Comparison of ENCODE assay signal across 8 cellular contexts in genomic region chr2:197777823-197778407, GRCh38.
DNase-seq lines count a peak whose midpoint lies in the region; ATAC-seq and TF ChIP-seq lines count a peak whose summit lies in the region.

No MANE protein-coding gene starts in this region.

- POLR2A ChIA-PET in AG04449 (lab: Yijun Ruan, JAX) = no interaction called here

- no peak for DNase-seq in AG04449 (ENCODE audit: low read depth, low spot score)
- DNase-seq in EL = peak; percentile 33
- peak; percentile 44 for DNase-seq in NCI-H2171 treated with DMSO at 0.1 percent for 48 hours (lab: John Stamatoyannopoulos, UW)
- DNase-seq in central memory CD4-positive, alpha-beta T cell = peak; percentile 17
- DNase-seq in midbrain (lab: John Stamatoyannopoulos, UW) = peak; percentile 39
- DNase-seq in NCI-H187 treated with DMSO at 0.1 percent for 48 hours (lab: John Stamatoyannopoulos, UW) = no peak

- ATAC-seq in GM21528 (IDR thresholded peaks at IDR 0.05; ENCODE audit: low FRiP score, unreplicated experiment) = no peak
- ATAC-seq in HG02798 (IDR thresholded peaks at IDR 0.05; ENCODE audit: poor library complexity, unreplicated experiment) = no peak

- CTCF ChIA-PET in AG04449 (lab: Yijun Ruan, JAX) = interaction anchor here (0.8 to 3.1 kb wide), 4 partner anchors 65 to 673 kb away, joined by 3 to 33 read pairs (median 3); partner anchors contain the start of gene MARS2

- H3K4me3 ChIP-seq in AG04449 (ENCODE audit: low read depth, low read length) = no peak overlapping the region

- peak; percentile 35 for TF ChIP-seq CTCF in AG04449 (IDR thresholded peaks at IDR 0.05; ENCODE audit: insufficient read depth, low read length, missing control alignments)

Comparison
In these comparisons a context has a peak if more than half of its experiments do, and no peak if none do; other contexts are left out.
1. DNase-seq: peak in EL (single experiment), NCI-H2171 treated with DMSO at 0.1 percent for 48 hours (single experiment), central memory CD4-positive, alpha-beta T cell (single experiment) and midbrain (single experiment); none in AG04449 (single experiment) and NCI-H187 treated with DMSO at 0.1 percent for 48 hours (single experiment).